Comparison of ENCODE assay signal across 9 cellular contexts in the genomic region with DNA sequence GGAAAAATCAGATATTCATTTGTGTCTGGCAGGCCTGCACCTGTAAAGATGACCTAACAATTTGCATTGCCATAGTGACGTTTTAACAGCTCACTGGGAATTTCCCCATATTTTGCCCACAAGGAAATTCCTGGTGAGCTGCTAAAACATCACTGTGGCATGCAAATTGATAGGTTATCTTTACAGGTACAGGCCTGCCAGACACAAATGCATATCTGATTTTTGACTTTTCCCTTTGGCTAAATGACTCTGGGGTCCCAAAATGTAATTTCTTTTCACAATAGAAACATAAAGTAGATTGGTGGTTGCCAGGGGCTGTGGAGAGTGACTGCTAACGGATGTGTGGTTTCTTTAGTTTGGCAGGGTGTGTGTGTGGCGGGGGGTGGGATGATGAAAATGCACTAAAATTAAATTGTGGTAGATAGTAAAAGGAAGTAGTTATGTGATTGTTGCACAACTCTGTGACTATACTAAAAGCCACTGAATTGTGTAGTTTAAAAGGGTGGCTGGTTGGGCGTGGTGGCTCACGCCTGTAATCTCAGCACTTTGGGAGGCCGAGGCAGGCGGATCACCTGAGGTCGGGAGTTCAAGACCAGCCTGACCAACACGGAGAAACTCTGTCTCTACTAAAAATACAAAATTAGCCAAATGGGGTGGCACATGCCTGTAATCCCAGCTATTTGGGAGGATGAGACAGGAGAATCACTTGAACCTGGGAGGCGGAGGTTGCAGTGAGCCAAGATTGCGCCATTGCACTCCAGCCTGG. TPM values are rescaled to one million over a fixed set of nuclear protein-coding genes. Genes with fewer than 3 reads are reported as not detected.
A peak's percentile ranks its signal among the peaks of the same experiment; 100 is the strongest.
DNase-seq lines count a peak whose midpoint lies in the region; ATAC-seq and TF ChIP-seq lines count a peak whose summit lies in the region.
"Had no signal": no experiment of that assay in that cellular context is flagged by ENCODE, and none has a peak within 500 bp of the region (broad histone marks: within the 10 kb centered on the region; RNA-seq: fewer than 3 reads in every experiment).

No MANE protein-coding gene starts in this region.

- H3K9me2 ChIP-seq in SK-N-SH: no peaks in the 10 kb centered on the region

- no peak for TF ChIP-seq RAD21 in SK-N-SH (IDR thresholded peaks at IDR 0.05; ENCODE audit: low read length)

- H3K9me3 Mint-ChIP-seq in activated naive CD8-positive, alpha-beta T cell (ENCODE audit: low read depth): no peaks in the 10 kb centered on the region

- no peak overlapping the region for H3K27ac ChIP-seq in SK-N-SH (ENCODE audit: low read depth in 2 of 2, low read length in 1 of 2)
- H3K27ac ChIP-seq: 22Rv1 had no signal

- H3F3A ChIP-seq in SK-N-SH (replicated peaks; ENCODE audit: insufficient read depth): no peaks in the 10 kb centered on the region

- no peak for TF ChIP-seq CTCF in SK-N-SH (IDR thresholded peaks at IDR 0.05)

- H3K27me3 Mint-ChIP-seq in activated naive CD8-positive, alpha-beta T cell: no peaks in the 10 kb centered on the region

- peaks cover 0 to 8% of the 10 kb centered on the region in 2 experiments; a peak in 1 of 4 replicates for H3K4me1 ChIP-seq in SK-N-SH (ENCODE audit: control insufficient read depth in 1 of 2, insufficient read depth in 2 of 2, low read depth in 1 of 2, low read length in 1 of 2)

- no peaks in the 10 kb centered on the region for H3K36me3 Mint-ChIP-seq in activated naive CD8-positive, alpha-beta T cell

- peaks cover 46% of the 10 kb centered on the region for H3K4me1 Mint-ChIP-seq in activated naive CD8-positive, alpha-beta T cell (ENCODE audit: low read depth)

- WGBS in SK-N-SH (ENCODE audit: low lambda C conversion rate): 48% methylated on average over 8 of the region's 11 CpGs

- no peak overlapping the region for H3K4me2 ChIP-seq in SK-N-SH

- peak overlapping the region; percentile 48 for H3K4me3 Mint-ChIP-seq in activated naive CD8-positive, alpha-beta T cell

- CTCF ChIA-PET in SK-N-SH (lab: Yijun Ruan, JAX): no interaction called here

- DNase-seq in DMS53 (lab: John Stamatoyannopoulos, UW) (peak; percentile 52), DMS53 treated with DMSO at 0.1 percent for 48 hours (lab: John Stamatoyannopoulos, UW; ENCODE audit: unreplicated experiment) (no peak), SK-N-SH (peak; percentile 32), sciatic nerve (ENCODE audit: low spot score) (no peak), COLO829 (ENCODE audit: low spot score) (no peak), NCI-H345 (lab: John Stamatoyannopoulos, UW) (no peak)

- H3K36me3 ChIP-seq in SK-N-SH (replicated peaks in 1 of 2; ENCODE audit: control insufficient read depth in 1 of 2, insufficient read depth in 2 of 2, low read length in 1 of 2): no peaks in the 10 kb centered on the region

- H3K27ac Mint-ChIP-seq in activated naive CD8-positive, alpha-beta T cell: peak overlapping the region; percentile 89

- H4K20me1 ChIP-seq in SK-N-SH (ENCODE audit: insufficient read depth): no peaks in the 10 kb centered on the region

- TF ChIP-seq EP300 in SK-N-SH (IDR thresholded peaks at IDR 0.05; ENCODE audit: borderline replicate concordance in 1 of 2, low read depth in 1 of 2, low read length in 1 of 2): no peak; a peak in 1 of 4 replicates

- POLR2A ChIA-PET in SK-N-SH (lab: Yijun Ruan, JAX): no interaction called here

- peak; percentile 83 for ATAC-seq in HG03159 (IDR thresholded peaks at IDR 0.05; ENCODE audit: unreplicated experiment)
- ATAC-seq in sciatic nerve: peak; percentile 47

- intact Hi-C loops in sciatic nerve (cut with DNase I): no loop called here

- H3K4me3 ChIP-seq in SK-N-SH (ENCODE audit: low read depth in 2 of 2, low read length in 1 of 2): no peak overlapping the region

- H3K9ac ChIP-seq in SK-N-SH: no peak overlapping the region

- no peaks in the 10 kb centered on the region for H3K27me3 ChIP-seq in SK-N-SH (ENCODE audit: insufficient read depth)

- no peak overlapping the region for H2AFZ ChIP-seq in SK-N-SH (ENCODE audit: low read depth)

- H3K9me3 ChIP-seq in SK-N-SH: no peaks in the 10 kb centered on the region

- H3K79me2 ChIP-seq in SK-N-SH (ENCODE audit: insufficient read depth): no peaks in the 10 kb centered on the region

TF ChIP-seq in SK-N-SH, 30 proteins besides CTCF, POLR2A, EP300 and RAD21:
- TF ChIP-seq GATA2 (CRISPR knock-in tag; IDR thresholded peaks at IDR 0.05) (peak; percentile 55), RCOR1 (IDR thresholded peaks at IDR 0.05; ENCODE audit: low read length) (peak; percentile 58; the same call in 1 of the 2 replicates), ELF1 (IDR thresholded peaks at IDR 0.05) (no peak)

RNA-seq across cellular contexts. Expression of gene FEZ1, which starts 18.5 kb away (rescaled TPM):
- polyA plus RNA-seq in SK-N-SH (2012; rRNA removed): 8.3 and 9.7 TPM in 2 replicates
- 8.9 and 9.2 TPM in 2 replicates for polyA plus RNA-seq in SK-N-SH (2012; cell fraction: cytosol; rRNA removed)
- 6.2 and 6.6 TPM in 2 replicates for polyA plus RNA-seq in SK-N-SH (2012; cell fraction: nucleus; rRNA removed)
- total RNA-seq in sciatic nerve: 151 TPM

RNA-seq across cellular contexts. Expression of gene EI24, which starts 54.8 kb away (rescaled TPM):
- polyA plus RNA-seq in SK-N-SH (2012; rRNA removed): 85.5 and 104 TPM in 2 replicates
- polyA plus RNA-seq in SK-N-SH (2012; cell fraction: cytosol; rRNA removed): 119 and 123 TPM in 2 replicates
- 18.1 and 29.0 TPM in 2 replicates for polyA plus RNA-seq in SK-N-SH (2012; cell fraction: nucleus; rRNA removed)
- 47.1 TPM for total RNA-seq in sciatic nerve

Comparison
In these comparisons a context has a peak if more than half of its experiments do, and no peak if none do; other contexts are left out.
1. DNase-seq: peak in DMS53 (single experiment) and SK-N-SH (single experiment); none in DMS53 treated with DMSO at 0.1 percent for 48 hours (single experiment), sciatic nerve (single experiment), COLO829 (single experiment) and NCI-H345 (single experiment).